8 cellular contexts compared by ENCODE assay signal in the genomic region with DNA sequence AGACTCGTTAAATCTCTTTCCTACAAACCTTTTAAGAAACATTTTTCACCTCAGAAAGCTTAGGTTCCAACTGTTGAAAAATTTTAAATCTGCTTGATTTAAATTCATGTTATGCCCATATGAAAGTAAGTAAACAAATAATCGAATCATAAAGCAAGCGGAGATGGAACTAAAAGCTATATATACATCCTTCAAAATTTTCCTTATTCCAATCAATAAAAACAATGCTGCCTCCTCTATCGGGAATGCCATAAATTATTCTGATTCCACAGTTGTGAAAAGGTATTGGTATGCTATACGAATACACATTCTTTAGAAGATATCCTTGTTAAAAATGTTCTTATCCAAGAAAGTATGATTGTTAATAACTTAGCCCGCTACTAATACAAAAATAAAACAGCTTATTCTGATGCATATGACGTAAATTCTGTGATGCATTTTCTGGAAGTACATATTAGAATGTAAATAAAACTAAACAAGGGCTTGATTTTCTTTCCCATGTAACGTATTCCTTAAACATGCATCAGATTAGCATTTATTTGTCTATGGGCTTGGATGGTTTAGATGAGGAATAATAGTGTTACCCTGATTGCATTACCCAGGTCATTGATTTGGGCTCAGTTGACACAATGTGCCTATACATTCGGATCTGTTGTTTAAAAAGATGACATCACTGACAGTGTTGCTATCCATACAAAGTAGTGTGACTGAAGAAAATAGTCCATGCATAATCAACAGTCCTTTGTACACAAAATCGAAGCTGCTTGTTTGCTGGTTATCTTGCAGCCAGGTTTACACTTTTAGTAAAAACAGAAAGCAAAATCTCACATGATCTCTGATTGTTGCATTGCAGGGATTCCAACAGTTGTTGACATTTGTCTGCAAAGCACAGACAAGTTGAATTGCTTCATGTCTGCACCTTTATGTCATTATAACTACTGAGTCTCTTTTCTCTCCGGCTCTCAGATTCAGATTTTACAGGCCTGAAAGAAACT. TPM values are rescaled to one million over a fixed set of nuclear protein-coding genes. Genes with fewer than 3 reads are reported as not detected.
DNase-seq lines count a peak whose midpoint lies in the region; FAIRE-seq and TF ChIP-seq lines count a peak whose summit lies in the region.

No MANE protein-coding gene starts in this region.

- H3K4me1 ChIP-seq in colonic mucosa: no peaks in the 10 kb centered on the region
- H3K4me1 ChIP-seq in neuronal stem cell (ENCODE audit: control insufficient read depth in 2 of 2, insufficient read depth in 1 of 2, low read depth in 1 of 2, low read length in 2 of 2): peaks cover 0 to 10% of the 10 kb centered on the region in 2 donors

- H3K4ac ChIP-seq in neuronal stem cell (ENCODE audit: low read length): no peak overlapping the region

- H3K4me3 ChIP-seq in colonic mucosa (peak overlapping the region; percentile 76), neuronal stem cell (ENCODE audit: low read length in 2 of 2) (peak overlapping the region in 1 of 2 donors; percentile 95)

- H3K9ac ChIP-seq in colonic mucosa (ENCODE audit: low read depth in 2 of 2, low read length in 2 of 2) (peak overlapping the region; percentile 9 to 58), neuronal stem cell (ENCODE audit: low read depth, low read length, poor library complexity) (no peak overlapping the region)

- H4K8ac ChIP-seq in neuronal stem cell (ENCODE audit: low read depth, low read length): no peak overlapping the region

- H3K18ac ChIP-seq in neuronal stem cell (ENCODE audit: low read length): no peak overlapping the region

- H3K4me2 ChIP-seq in neuronal stem cell (ENCODE audit: insufficient read depth, low read length, poor library complexity, severe bottlenecking): no peak overlapping the region

- intact Hi-C loops in colonic mucosa (cut with DNase I): loop anchor here (5.0 kb wide), 1 partner anchor 36 kb away; a partner anchor contains a TSS

- H3K14ac ChIP-seq in neuronal stem cell (ENCODE audit: low read length): no peak overlapping the region

- WGBS in neuronal stem cell (ENCODE audit: extremely low coverage in 2 of 2, insufficient read length in 2 of 2, insufficient replicate concordance in 1 of 2), 2 donors: no CpG with 5 or more reads among the region's 11 CpGs

- H3K9me3 ChIP-seq in colonic mucosa (no peaks in the 10 kb centered on the region), neuronal stem cell (replicated peaks in 1 of 2; ENCODE audit: control insufficient read depth in 2 of 2, insufficient read depth in 1 of 2, low read depth in 1 of 2, low read length in 2 of 2) (no peaks in the 10 kb centered on the region)

- H2AFZ ChIP-seq in neuronal stem cell (ENCODE audit: low read length): peak overlapping the region; percentile 97

- H2AK5ac ChIP-seq in neuronal stem cell (ENCODE audit: low read depth, low read length): no peak overlapping the region

- H3K36me3 ChIP-seq in colonic mucosa (no peaks in the 10 kb centered on the region), neuronal stem cell (replicated peaks in 1 of 2; ENCODE audit: control insufficient read depth in 2 of 2, insufficient read depth in 2 of 2, low read length in 2 of 2) (peaks cover 0 to 2% of the 10 kb centered on the region in 2 donors)

- DNase-seq in GM18507 (ENCODE audit: extremely low spot score, insufficient read length, low read depth) (no peak), NAMALWA (ENCODE audit: low spot score) (peak; percentile 9), colonic mucosa (no peak), neuronal stem cell (ENCODE audit: low spot score) (peak; percentile 1), DMS153 treated with DMSO at 0.1 percent for 48 hours (lab: John Stamatoyannopoulos, UW; ENCODE audit: unreplicated experiment) (no peak), KBM-7 (no peak), HUDEP-2 (lab: John Stamatoyannopoulos, UW; ENCODE audit: unreplicated experiment in 76 of 76) (no peak)
- DNase-seq in stimulated activated CD4-positive, alpha-beta T cell treated with anti-CD3 and anti-CD28 coated beads, Interleukin-2, amount 100 ng/mL, for 24 hours: no peak

- H3K23ac ChIP-seq in neuronal stem cell (ENCODE audit: low read depth, low read length, poor library complexity): no peak overlapping the region

- no peak overlapping the region for H2BK12ac ChIP-seq in neuronal stem cell (ENCODE audit: low read length)

- H3K27me3 ChIP-seq in colonic mucosa (no peaks in the 10 kb centered on the region), neuronal stem cell (ENCODE audit: control insufficient read depth in 3 of 3, insufficient read depth in 3 of 3, low read depth in 1 of 3, low read length in 3 of 3) (no peaks in the 10 kb centered on the region)

- H4K91ac ChIP-seq in neuronal stem cell (ENCODE audit: low read depth, low read length, poor library complexity): no peak overlapping the region

- H2BK15ac ChIP-seq in neuronal stem cell (ENCODE audit: low read length): no peak overlapping the region

- no peak overlapping the region for H2BK120ac ChIP-seq in neuronal stem cell (ENCODE audit: low read depth, low read length)

- no peak overlapping the region for H2BK5ac ChIP-seq in neuronal stem cell (ENCODE audit: low read length)

- peak; percentile 42 for FAIRE-seq in GM18507 (lab: Jason Lieb, UNC)

- peak overlapping the region; percentile 92 for H3K27ac ChIP-seq in colonic mucosa
- H3K27ac ChIP-seq in neuronal stem cell (replicated peaks; ENCODE audit: low read length): no peak overlapping the region

- no peak for TF ChIP-seq CTCF in colonic mucosa (IDR thresholded peaks at IDR 0.05)

- in situ Hi-C loops in KBM-7 (cut with MboI; ENCODE audit: low pct_unique_long_range_greater_than_20kb, low sequenced_read_pairs): no loop called here

- no peaks in the 10 kb centered on the region for H3K79me1 ChIP-seq in neuronal stem cell (ENCODE audit: low read depth, low read length)

RNA-seq across cellular contexts. Expression of a gene that starts 0.7 kb away (rescaled TPM):
- 10 to 100 TPM; 13.7 to 16.2 TPM for total RNA-seq in colonic mucosa
- polyA plus RNA-seq in neuronal stem cell (2013, experiment 1 of 2): 7.0 TPM
- 6.9 TPM for polyA plus RNA-seq in neuronal stem cell (2013, experiment 2 of 2)

RNA-seq across cellular contexts. Expression of a gene that starts 29.9 kb away (rescaled TPM):
- not detected for total RNA-seq in colonic mucosa
- polyA plus RNA-seq in neuronal stem cell (2013, experiment 1 of 2): not detected
- not detected for polyA plus RNA-seq in neuronal stem cell (2013, experiment 2 of 2)

RNA-seq across cellular contexts. Expression of a gene that starts 37.6 kb away (rescaled TPM):
- 10 to 100 TPM; 45.5 to 58.2 TPM for total RNA-seq in colonic mucosa
- 15.9 TPM for polyA plus RNA-seq in neuronal stem cell (2013, experiment 1 of 2)
- polyA plus RNA-seq in neuronal stem cell (2013, experiment 2 of 2): 15.6 TPM

Comparison
In these comparisons a context has a peak if more than half of its experiments do, and no peak if none do; other contexts are left out.
1. DNase-seq: peak in NAMALWA (single experiment) and neuronal stem cell (single experiment); none in GM18507 (single experiment), colonic mucosa (single experiment), DMS153 treated with DMSO at 0.1 percent for 48 hours (single experiment), KBM-7 (single experiment), stimulated activated CD4-positive, alpha-beta T cell treated with anti-CD3 and anti-CD28 coated beads, Interleukin-2, amount 100 ng/mL, for 24 hours (0 of 2) and HUDEP-2 (0 of 76).